ENCODE assay signal across 10 cellular contexts in genomic region chr14:55138091-55138490, GRCh38. TPM values are rescaled to one million over a fixed set of nuclear protein-coding genes. Genes with fewer than 3 reads are reported as not detected.
DNase-seq lines count a peak whose midpoint lies in the region; ATAC-seq and TF ChIP-seq lines count a peak whose summit lies in the region.
"Had no signal": no experiment of that assay in that cellular context is flagged by ENCODE, and none has a peak within 500 bp of the region (broad histone marks: within the 10 kb centered on the region; RNA-seq: fewer than 3 reads in every experiment).

No MANE protein-coding gene starts in this region.

- H3K4me1 ChIP-seq in H9 (ENCODE audit: insufficient read depth, low read length), result no peaks in the 10 kb centered on the region
- peaks cover 69% of the 10 kb centered on the region for H3K4me1 ChIP-seq in left ventricle myocardium inferior
- H3K4me1 ChIP-seq in subcutaneous abdominal adipose tissue (ENCODE audit: control insufficient read depth in 5 of 5, insufficient read depth in 5 of 5, low read length in 5 of 5), result peaks cover 14 to 51% (median 42%) of the 10 kb centered on the region in 5 donors

- H3K4me3 Mint-ChIP-seq in H9 (no peak overlapping the region), WTC11 (no peak overlapping the region)
- H3K4me3 Mint-ChIP-seq: memory B cell had no signal

- peak overlapping the region in 1 of 3 experiments; percentile 59; a peak in 1 of 7 replicates for H3K27ac Mint-ChIP-seq in H9
- no peak overlapping the region for H3K27ac Mint-ChIP-seq in WTC11
- H3K27ac Mint-ChIP-seq: memory B cell had no signal

- H3K4me1 Mint-ChIP-seq in H9 (no peaks in the 10 kb centered on the region), WTC11 (no peaks in the 10 kb centered on the region)
- H3K4me1 Mint-ChIP-seq: memory B cell had no signal

- no peak overlapping the region for H2BK20ac ChIP-seq in H9 (ENCODE audit: low read depth, low read length, poor library complexity, severe bottlenecking)

- POLR2A ChIA-PET in WTC11 (lab: Charles Lee), result no interaction called here

- H3K27me3 ChIP-seq in H9 (ENCODE audit: insufficient read depth, low read length), result no peaks in the 10 kb centered on the region
- no peaks in the 10 kb centered on the region for H3K27me3 ChIP-seq in left ventricle myocardium inferior (ENCODE audit: low read depth)
- no peaks in the 10 kb centered on the region for H3K27me3 ChIP-seq in subcutaneous abdominal adipose tissue (ENCODE audit: control insufficient read depth in 5 of 5, insufficient read depth in 4 of 5, low read length in 5 of 5)

- no peaks in the 10 kb centered on the region for H3K79me2 ChIP-seq in H9 (ENCODE audit: insufficient read depth, low read length)

- H3K9me3 Mint-ChIP-seq in H9 (no peaks in the 10 kb centered on the region), WTC11 (no peaks in the 10 kb centered on the region)
- H3K9me3 Mint-ChIP-seq: memory B cell had no signal

- H4K20me1 ChIP-seq in H9 (ENCODE audit: control insufficient read depth, insufficient read depth, insufficient read length), result no peaks in the 10 kb centered on the region

- DNase-seq in H9, result peak; percentile 71
- DNase-seq in WTC11 (ENCODE audit: low spot score), result peak; percentile 57
- no peak for DNase-seq in left ventricle myocardium inferior
- no peak for DNase-seq in C1 segment of cervical spinal cord (lab: John Stamatoyannopoulos, UW)
- DNase-seq in pons (ENCODE audit: low spot score), result no peak
- DNase-seq in RPMI8226, result no peak
- no peak for DNase-seq in NCI-H2171 treated with DMSO at 0.1 percent for 48 hours (lab: John Stamatoyannopoulos, UW)
- DNase-seq: effector memory CD4-positive, alpha-beta T cell had no signal

- no peak overlapping the region for H3T11ph ChIP-seq in H9 (ENCODE audit: low read length)

- no peak overlapping the region for H2AFZ ChIP-seq in H9 (ENCODE audit: low read length)

- no peaks in the 10 kb centered on the region for H3K79me1 ChIP-seq in H9 (ENCODE audit: insufficient read depth, low read depth, low read length, poor library complexity, severe bottlenecking)

- no peaks in the 10 kb centered on the region for H3K23me2 ChIP-seq in H9 (ENCODE audit: insufficient read length, low read depth, low read length, poor library complexity, severe bottlenecking)

- no peak overlapping the region for H2BK15ac ChIP-seq in H9 (ENCODE audit: low read depth, low read length)

- H4K8ac ChIP-seq in H9 (replicated peaks; ENCODE audit: insufficient read length, low read depth, low read length), result no peak overlapping the region

- no peak overlapping the region for H2BK120ac ChIP-seq in H9 (ENCODE audit: low read depth, low read length, poor library complexity, severe bottlenecking)

- no peaks in the 10 kb centered on the region for H3K9me3 ChIP-seq in H9 (ENCODE audit: control insufficient read depth, low read depth, low read length)
- no peaks in the 10 kb centered on the region for H3K9me3 ChIP-seq in left ventricle myocardium inferior (replicated peaks)
- no peaks in the 10 kb centered on the region for H3K9me3 ChIP-seq in subcutaneous abdominal adipose tissue (ENCODE audit: control insufficient read depth in 5 of 5, low read length in 5 of 5)

- H3K4me3 ChIP-seq in left ventricle myocardium inferior (peak overlapping the region; percentile 50), subcutaneous abdominal adipose tissue (ENCODE audit: low read depth in 1 of 5, low read length in 5 of 5) (peak overlapping the region in 1 of 5 donors; percentile 13)

- H4K91ac ChIP-seq in H9 (ENCODE audit: insufficient read length, low read depth, low read length), result no peak overlapping the region

- H3K36me3 Mint-ChIP-seq in H9 (ENCODE audit: insufficient read depth in 1 of 3, low read depth in 3 of 3) (peaks cover 5 to 11% (median 8%) of the 10 kb centered on the region in 3 experiments; a peak in 5 of 7 replicates), WTC11 (peaks cover 1% of the 10 kb centered on the region)
- H3K36me3 Mint-ChIP-seq: memory B cell had no signal

- H3K4me2 ChIP-seq in H9 (ENCODE audit: insufficient read depth, insufficient read length, low read length), result no peak overlapping the region

- ATAC-seq in WTC11, result peak; percentile 93

- no peak overlapping the region for H3K4ac ChIP-seq in H9 (ENCODE audit: low read depth, low read length)

- H3K23ac ChIP-seq in H9 (ENCODE audit: insufficient read length, low read depth, low read length), result no peak overlapping the region

- H2AK5ac ChIP-seq in H9 (ENCODE audit: insufficient read length, low read length), result no peak overlapping the region

- H3K36me3 ChIP-seq in left ventricle myocardium inferior (peaks cover 55% of the 10 kb centered on the region), subcutaneous abdominal adipose tissue (ENCODE audit: control insufficient read depth in 5 of 5, insufficient read depth in 5 of 5, low read length in 5 of 5) (peaks cover 45 to 67% (median 56%) of the 10 kb centered on the region in 5 donors)

- H3K27ac ChIP-seq in H9 (ENCODE audit: insufficient read length, low read depth, low read length) (no peak overlapping the region), left ventricle myocardium inferior (replicated peaks) (peak overlapping the region; percentile 86), subcutaneous abdominal adipose tissue (ENCODE audit: low read depth, low read length) (peak overlapping the region; percentile 99)

- no peak overlapping the region for H2BK12ac ChIP-seq in H9 (ENCODE audit: insufficient read length, low read depth, low read length)

- CTCF ChIA-PET in WTC11 (lab: Charles Lee), result interaction anchor here (0.6 to 2.1 kb wide), 18 partner anchors 9 to 90 kb away, joined by 3 to 18 read pairs (median 4); partner anchors contain the start of genes DLGAP5 and MAPK1IP1L

- no peak overlapping the region for H3K14ac ChIP-seq in H9 (ENCODE audit: insufficient read depth, low read length)

- H3K18ac ChIP-seq in H9 (ENCODE audit: insufficient read length, low read depth, low read length), result no peak overlapping the region

- H3K56ac ChIP-seq in H9 (ENCODE audit: insufficient read length, low read depth, low read length), result no peak overlapping the region

- no peak overlapping the region for H2BK5ac ChIP-seq in H9 (ENCODE audit: insufficient read length, low read length)

- no CpG with 5 or more reads among the region's 7 CpGs for WGBS in H9 (ENCODE audit: extremely low coverage, insufficient read length, low lambda C conversion rate)

- intact Hi-C loops in left ventricle myocardium inferior (cut with micrococcal nuclease), result no loop called here

- H3K9ac ChIP-seq in H9 (ENCODE audit: extremely low read depth, insufficient read length, low read length) (no peak overlapping the region), subcutaneous abdominal adipose tissue (ENCODE audit: low read length in 5 of 5) (peak overlapping the region in 2 of 5 donors; percentile 17 to 69)

- TF ChIP-seq CTCF in H9 (conservative IDR thresholded peaks at IDR 0.05), result peak; percentile 65
- TF ChIP-seq CTCF in WTC11 (IDR thresholded peaks at IDR 0.05), result peak; percentile 60
- peak; percentile 16 for TF ChIP-seq CTCF in left ventricle myocardium inferior (IDR thresholded peaks at IDR 0.05; ENCODE audit: borderline replicate concordance)

- no peak overlapping the region for H4K5ac ChIP-seq in H9 (ENCODE audit: insufficient read length, low read depth, low read length)

- H3K27me3 Mint-ChIP-seq in H9 (ENCODE audit: low read depth) (no peaks in the 10 kb centered on the region), WTC11 (ENCODE audit: low read depth) (no peaks in the 10 kb centered on the region)
- H3K27me3 Mint-ChIP-seq: memory B cell had no signal

TF ChIP-seq in WTC11, 78 proteins besides CTCF, POLR2A, EP300 and RAD21:
- TF ChIP-seq TEAD1 (CRISPR knock-in tag; IDR thresholded peaks at IDR 0.05) (no peak), ERG (CRISPR knock-in tag; IDR thresholded peaks at IDR 0.05) (no peak), GRHL2 (CRISPR knock-in tag; IDR thresholded peaks at IDR 0.05; ENCODE audit: insufficient replicate concordance, severe bottlenecking) (no peak), KAT7 (CRISPR knock-in tag; IDR thresholded peaks at IDR 0.05; ENCODE audit: borderline replicate concordance) (no peak), ETV6 (CRISPR knock-in tag; IDR thresholded peaks at IDR 0.05) (no peak), MXD4 (CRISPR knock-in tag; IDR thresholded peaks at IDR 0.05; ENCODE audit: borderline replicate concordance) (no peak), FOXJ3 (CRISPR knock-in tag; IDR thresholded peaks at IDR 0.05; ENCODE audit: borderline replicate concordance) (no peak)

RNA-seq across cellular contexts. Expression of gene LGALS3, which starts 9.0 kb away (rescaled TPM):
- total RNA-seq in H9 (2021) (3.7 and 4.0 TPM in 2 replicates), WTC11 (2021) (5.8 to 6.7 TPM (median 6.5 TPM) in 3 replicates), left ventricle myocardium inferior (194 TPM)

RNA-seq across cellular contexts. Expression of gene DLGAP5, which starts 53.3 kb away (rescaled TPM):
- total RNA-seq in H9 (2021) (115 and 118 TPM in 2 replicates), WTC11 (2021) (130 to 141 TPM (median 132 TPM) in 3 replicates), left ventricle myocardium inferior (0.14 TPM)

Comparison
In these comparisons a context has a peak if more than half of its experiments do, and no peak if none do; other contexts are left out.
1. DNase-seq: peak in H9 (single experiment) and WTC11 (single experiment); none in left ventricle myocardium inferior (single experiment), C1 segment of cervical spinal cord (0 of 14), pons (single experiment), RPMI8226 (single experiment) and NCI-H2171 treated with DMSO at 0.1 percent for 48 hours (single experiment).
2. RNA of gene LGALS3, which starts 9.0 kb away (total RNA-seq): 194 TPM in left ventricle myocardium inferior (single experiment); 5.8 to 6.7 TPM in WTC11 and 3.7 to 4.0 TPM in H9; every median in the first group is over 10 times any median in the second.
3. RNA of gene DLGAP5, which starts 53.3 kb away (total RNA-seq): 130 to 141 TPM in WTC11 and 115 to 118 TPM in H9; 0.14 TPM in left ventricle myocardium inferior (single experiment); every median in the first group is over 100 times any median in the second.
4. Peak in every context shown above with its lines, with median percentiles within 50 percentile points of each other: CTCF ChIP-seq.